ENCODE assay signal across 18 cellular contexts in genomic region chr3:122940628-122941086, GRCh38.
A peak's percentile ranks its signal among the peaks of the same experiment; 100 is the strongest.
DNase-seq lines count a peak whose midpoint lies in the region; ATAC-seq and TF ChIP-seq lines count a peak whose summit lies in the region.
"Had no signal": no experiment of that assay in that cellular context is flagged by ENCODE, and none has a peak within 500 bp of the region (broad histone marks: within the 10 kb centered on the region; RNA-seq: fewer than 3 reads in every experiment).

No MANE protein-coding gene starts in this region.

- peaks cover 25% of the 10 kb centered on the region for H3K4me1 Mint-ChIP-seq in central memory CD8-positive, alpha-beta T cell
- peaks cover 5% of the 10 kb centered on the region for H3K4me1 Mint-ChIP-seq in activated CD4-positive, alpha-beta memory T cell treated with anti-CD3 and anti-CD28 coated beads for 36 hours (ENCODE audit: low read depth)

- no peak overlapping the region for H3K27ac ChIP-seq in right cardiac atrium (ENCODE audit: low read length)
- H3K27ac ChIP-seq in gastroesophageal sphincter = peak overlapping the region in 3 of 4 donors; percentile 24 to 66 (median 50)
- no peak overlapping the region for H3K27ac ChIP-seq in spleen
- H3K27ac ChIP-seq: colonic mucosa had no signal

- TF ChIP-seq CTCF in gastroesophageal sphincter (IDR thresholded peaks at IDR 0.05) = no peak
- TF ChIP-seq CTCF in spleen (IDR thresholded peaks at IDR 0.05 in 8 of 11, conservative IDR thresholded peaks at IDR 0.05 in 3 of 11) = no peak

- peak overlapping the region; percentile 72 for H3K27ac Mint-ChIP-seq in central memory CD8-positive, alpha-beta T cell (ENCODE audit: low read depth)
- H3K27ac Mint-ChIP-seq in activated CD4-positive, alpha-beta memory T cell treated with anti-CD3 and anti-CD28 coated beads for 36 hours = no peak overlapping the region
- H3K27ac Mint-ChIP-seq: activated CD8-positive, alpha-beta memory T cell treated with anti-CD3 and anti-CD28 coated beads, Interleukin-2, amount 10 ng/mL, durations not matched to agents 7 days and 5 days; CD4-positive, alpha-beta memory T cell; WTC11 had no signal

- H3K27me3 Mint-ChIP-seq in central memory CD8-positive, alpha-beta T cell = peaks cover 41% of the 10 kb centered on the region
- H3K27me3 Mint-ChIP-seq in activated CD4-positive, alpha-beta memory T cell treated with anti-CD3 and anti-CD28 coated beads for 36 hours = no peaks in the 10 kb centered on the region

- H3K4me1 ChIP-seq in right cardiac atrium (ENCODE audit: control insufficient read depth, insufficient read depth, low read length) (no peaks in the 10 kb centered on the region), gastroesophageal sphincter (peaks cover 0 to 14% (median 0%) of the 10 kb centered on the region in 3 donors), spleen (peaks cover 0 to 45% (median 13%) of the 10 kb centered on the region in 6 donors)
- H3K4me1 ChIP-seq: colonic mucosa had no signal

- H3K4me3 Mint-ChIP-seq in central memory CD8-positive, alpha-beta T cell = peak overlapping the region; percentile 32
- H3K4me3 Mint-ChIP-seq in activated CD4-positive, alpha-beta memory T cell treated with anti-CD3 and anti-CD28 coated beads for 36 hours = no peak overlapping the region
- H3K4me3 Mint-ChIP-seq: activated CD8-positive, alpha-beta memory T cell treated with anti-CD3 and anti-CD28 coated beads, Interleukin-2, amount 10 ng/mL, durations not matched to agents 7 days and 5 days; CD4-positive, alpha-beta memory T cell; WTC11 had no signal

- TF ChIP-seq POLR2A in gastroesophageal sphincter (IDR thresholded peaks at IDR 0.05) = no peak
- TF ChIP-seq POLR2A in spleen (IDR thresholded peaks at IDR 0.05) = no peak

- 64% methylated on average over 5 of the region's 5 CpGs for WGBS in right cardiac atrium
- 40 to 46% methylated on average over 1 to 3 of the region's 5 CpGs for WGBS in gastroesophageal sphincter (ENCODE audit: low coverage in 1 of 2), 2 donors
- 71 to 85% (median 80%) methylated on average over 5 of the region's 5 CpGs for WGBS in spleen, 5 donors

- H3K27me3 ChIP-seq in right cardiac atrium (ENCODE audit: control insufficient read depth, insufficient read depth) (no peaks in the 10 kb centered on the region), gastroesophageal sphincter (no peaks in the 10 kb centered on the region), spleen (replicated peaks in 1 of 7) (peaks cover 0 to 10% (median 0%) of the 10 kb centered on the region in 7 donors)
- H3K27me3 ChIP-seq: colonic mucosa, stomach had no signal

- no peaks in the 10 kb centered on the region for H3K36me3 Mint-ChIP-seq in central memory CD8-positive, alpha-beta T cell (ENCODE audit: insufficient read depth)
- no peaks in the 10 kb centered on the region for H3K36me3 Mint-ChIP-seq in activated CD4-positive, alpha-beta memory T cell treated with anti-CD3 and anti-CD28 coated beads for 36 hours
- H3K36me3 Mint-ChIP-seq: activated CD8-positive, alpha-beta memory T cell treated with anti-CD3 and anti-CD28 coated beads, Interleukin-2, amount 10 ng/mL, durations not matched to agents 7 days and 5 days; CD4-positive, alpha-beta memory T cell; WTC11 had no signal

- DNase-seq in Right ventricle myocardium inferior (ENCODE audit: missing footprints) (no peak), right cardiac atrium (no peak), spleen (peak; percentile 63), NCI-H187 treated with DMSO at 0.1 percent for 48 hours (lab: John Stamatoyannopoulos, UW) (no peak)
- no peak for DNase-seq in central memory CD8-positive, alpha-beta T cell (ENCODE audit: low spot score in 2 of 2)
- DNase-seq in activated CD4-positive, alpha-beta T cell treated with anti-CD3 and anti-CD28 coated beads, Interleukin-2, amount 50 U/mL, for 48 hours = no peak
- DNase-seq in activated CD4-positive, alpha-beta memory T cell treated with anti-CD3 and anti-CD28 coated beads for 36 hours = no peak
- DNase-seq: amygdala, colonic mucosa, HCEC 1CT, hippocampal formation, NCI-H1105, NCI-H345, stomach had no signal

- H3K36me3 ChIP-seq in gastroesophageal sphincter (no peaks in the 10 kb centered on the region), spleen (no peaks in the 10 kb centered on the region)
- H3K36me3 ChIP-seq: colonic mucosa, stomach had no signal

- ATAC-seq in Right ventricle myocardium inferior (peak; percentile 33), right cardiac atrium (no peak), gastroesophageal sphincter (peak; percentile 58)
- ATAC-seq in central memory CD8-positive, alpha-beta T cell (replicated peaks; ENCODE audit: extremely low read depth, poor library complexity, severe bottlenecking) = no peak
- ATAC-seq: WTC11 had no signal

- CTCF ChIA-PET in activated CD4-positive, alpha-beta memory T cell treated with anti-CD3 and anti-CD28 coated beads for 36 hours (lab: Charles Lee) = interaction anchor here (1.0 to 2.9 kb wide), 4 partner anchors 25 to 91 kb away, joined by 3 to 27 read pairs (median 7); partner anchors contain the start of gene SEMA5B

- POLR2A ChIA-PET in activated CD4-positive, alpha-beta memory T cell treated with anti-CD3 and anti-CD28 coated beads for 36 hours (lab: Charles Lee) = no interaction called here

- TF ChIP-seq EP300 in gastroesophageal sphincter (IDR thresholded peaks at IDR 0.05) = no peak

- H3K9me3 ChIP-seq in right cardiac atrium (ENCODE audit: control insufficient read depth, low read length) = no peaks in the 10 kb centered on the region
- H3K9me3 ChIP-seq in gastroesophageal sphincter = no peaks in the 10 kb centered on the region
- H3K9me3 ChIP-seq in spleen = no peaks in the 10 kb centered on the region
- H3K9me3 ChIP-seq: colonic mucosa, stomach had no signal

- intact Hi-C loops in Right ventricle myocardium inferior (cut with DNase I) = loop anchor here (10.0 kb wide), 1 partner anchor 614 kb away; no protein-coding TSS in a partner anchor
- intact Hi-C loops in right cardiac atrium (cut with DNase I) = loop anchor here (5.0 to 10.0 kb wide), 4 partner anchors 87 to 614 kb away; partner anchors contain the start of gene SEMA5B (in 3 of the 4)
- intact Hi-C loops in spleen (cut with DNase I; ENCODE audit: low total_unique reads) = loop anchor here (10.0 kb wide), 2 partner anchors 84 to 324 kb away; partner anchors contain the start of gene SEMA5B
- intact Hi-C loops in activated CD4-positive, alpha-beta memory T cell treated with anti-CD3 and anti-CD28 coated beads for 36 hours (cut with micrococcal nuclease) = loop anchor here (10.0 kb wide), 1 partner anchor 186 kb away; no protein-coding TSS in a partner anchor

- H3K4me3 ChIP-seq in right cardiac atrium (ENCODE audit: low read length) = no peak overlapping the region
- no peak overlapping the region for H3K4me3 ChIP-seq in gastroesophageal sphincter
- H3K4me3 ChIP-seq in spleen = no peak overlapping the region
- H3K4me3 ChIP-seq: colonic mucosa, stomach had no signal

- no peaks in the 10 kb centered on the region for H3K9me3 Mint-ChIP-seq in central memory CD8-positive, alpha-beta T cell
- no peaks in the 10 kb centered on the region for H3K9me3 Mint-ChIP-seq in activated CD4-positive, alpha-beta memory T cell treated with anti-CD3 and anti-CD28 coated beads for 36 hours
- H3K9me3 Mint-ChIP-seq: CD4-positive, alpha-beta memory T cell; WTC11 had no signal

Comparison
In these comparisons a context has a peak if more than half of its experiments do, and no peak if none do; other contexts are left out.
1. ATAC-seq: peak in Right ventricle myocardium inferior (single experiment) and gastroesophageal sphincter (single experiment); none in right cardiac atrium (0 of 2) and central memory CD8-positive, alpha-beta T cell (single experiment).
2. H3K27ac ChIP-seq: peak in gastroesophageal sphincter (3 of 4); none in right cardiac atrium (single experiment) and spleen (0 of 8).